ENCODE assay signal across 8 cellular contexts in genomic region chr2:23351388-23352141, GRCh38. TPM values are rescaled to one million over a fixed set of nuclear protein-coding genes. Genes with fewer than 3 reads are reported as not detected.
DNase-seq lines count a peak whose midpoint lies in the region; ATAC-seq, FAIRE-seq and TF ChIP-seq lines count a peak whose summit lies in the region.

No MANE protein-coding gene starts in this region.

- in situ Hi-C loops in T47D (cut with HindIII; ENCODE audit: low pct_unique_long_range_greater_than_20kb, low sequenced_read_pairs): no loop called here

- H3K4me1 ChIP-seq in kidney (ENCODE audit: control insufficient read depth in 1 of 2, insufficient read depth in 1 of 2, low read depth in 1 of 2, low read length in 2 of 2): peaks cover 5 to 10% of the 10 kb centered on the region in 2 donors

- H3K9me3 ChIP-seq in kidney (ENCODE audit: control insufficient read depth in 1 of 2, low read length in 2 of 2): no peaks in the 10 kb centered on the region

- no peaks in the 10 kb centered on the region for H3K36me3 ChIP-seq in kidney (ENCODE audit: control insufficient read depth in 1 of 2, insufficient read depth in 2 of 2, low read length in 2 of 2)

- H3K4me3 ChIP-seq in kidney (ENCODE audit: low read length in 2 of 2): no peak overlapping the region

- FAIRE-seq in kidney (lab: Jason Lieb, UNC): no peak

- intact Hi-C loops in kidney (cut with DNase I): no loop called here

- TF ChIP-seq CTCF in kidney (IDR thresholded peaks at IDR 0.05; ENCODE audit: borderline replicate concordance, extremely low read depth, insufficient read depth): peak; percentile 88

- peak overlapping the region in 1 of 2 donors; percentile 11 for H3K27ac ChIP-seq in kidney (ENCODE audit: low read depth in 2 of 2, low read length in 2 of 2)

- H3K9ac ChIP-seq in kidney (ENCODE audit: low read length in 2 of 2): no peak overlapping the region

- peak; percentile 93 for ATAC-seq in GM21529 (IDR thresholded peaks at IDR 0.05; ENCODE audit: unreplicated experiment)

- DNase-seq in ELR (ENCODE audit: low read depth) (peak; percentile 77), HUDEP-2 (lab: John Stamatoyannopoulos, UW; ENCODE audit: unreplicated experiment in 76 of 76) (peak in 41 of 76 experiments; percentile 1 to 55 (median 23)), T-helper 1 cell (peak in 3 of 5 donors; percentile 8 to 43 (median 11)), T47D (ENCODE audit: low read depth in 1 of 2, low spot score in 1 of 2) (peak; percentile 65 to 68), kidney (peak; percentile 97), T-helper 9 cell (no peak)
- peak; percentile 49 to 60 (median 53) for DNase-seq in stimulated activated CD4-positive, alpha-beta T cell treated with anti-CD3 and anti-CD28 coated beads, Interleukin-12 subunit alpha, Interleukin-12 subunit beta, amount 100 ng/mL, for 48 hours (ENCODE audit: low read depth in 2 of 3, low spot score in 1 of 3)

RNA-seq across cellular contexts. Expression of gene KLHL29, which starts 33.4 kb away (rescaled TPM):
- total RNA-seq in kidney: 10.5 TPM
- polyA plus RNA-seq in kidney (ENCODE audit: insufficient read depth, low read depth, low replicate concordance): 1.5 TPM
